ENCODE assay signal across 17 cellular contexts in genomic region chr12:79452906-79453305, GRCh38.
DNase-seq lines count a peak whose midpoint lies in the region; ATAC-seq and TF ChIP-seq lines count a peak whose summit lies in the region.
"Had no signal": no experiment of that assay in that cellular context is flagged by ENCODE, and none has a peak within 500 bp of the region (broad histone marks: within the 10 kb centered on the region; RNA-seq: fewer than 3 reads in every experiment).

No MANE protein-coding gene starts in this region.

- H2AFZ ChIP-seq in GM23338: no peak overlapping the region
- H2AFZ ChIP-seq: neural progenitor cell had no signal

- no peak overlapping the region for H3K4me3 Mint-ChIP-seq in GM23338
- no peak overlapping the region for H3K4me3 Mint-ChIP-seq in T-cell
- H3K4me3 Mint-ChIP-seq: dendritic cell treated with granulocyte-macrophage colony-stimulating factor and Interleukin-4, amounts not matched to agents 40 ng/mL and 50 ng/mL, for 4 days; neural progenitor cell had no signal

- CTCF ChIA-PET in T-cell (lab: Charles Lee): no interaction called here

- H3K27ac ChIP-seq in GM23338 (ENCODE audit: low read depth) (no peak overlapping the region), rectal smooth muscle tissue (ENCODE audit: low read depth, low read length) (peak overlapping the region; percentile 25)
- H3K27ac ChIP-seq: neural progenitor cell, upper lobe of right lung had no signal

- H3K79me2 ChIP-seq in GM23338 (replicated peaks; ENCODE audit: insufficient read depth): no peaks in the 10 kb centered on the region

- H3K27me3 Mint-ChIP-seq in GM23338 (ENCODE audit: insufficient read depth, low read depth, poor library complexity) (peaks cover 4% of the 10 kb centered on the region), T-cell (no peaks in the 10 kb centered on the region)
- H3K27me3 Mint-ChIP-seq: dendritic cell treated with granulocyte-macrophage colony-stimulating factor and Interleukin-4, amounts not matched to agents 40 ng/mL and 50 ng/mL, for 4 days had no signal

- H3K9ac ChIP-seq in rectal smooth muscle tissue (ENCODE audit: low read length): no peak overlapping the region
- H3K9ac ChIP-seq: neural progenitor cell had no signal

- no peaks in the 10 kb centered on the region for H3K9me2 ChIP-seq in GM23338 (ENCODE audit: insufficient read depth)

- H3K4me1 Mint-ChIP-seq in GM23338: peaks cover 25% of the 10 kb centered on the region
- no peaks in the 10 kb centered on the region for H3K4me1 Mint-ChIP-seq in T-cell

- H3K36me3 ChIP-seq in GM23338 (ENCODE audit: insufficient read depth) (no peaks in the 10 kb centered on the region), rectal smooth muscle tissue (ENCODE audit: control insufficient read depth, insufficient read depth, low read length) (no peaks in the 10 kb centered on the region)
- H3K36me3 ChIP-seq: HAP-1, neural progenitor cell, upper lobe of right lung had no signal

- no peaks in the 10 kb centered on the region for H3K9me3 Mint-ChIP-seq in GM23338
- no peaks in the 10 kb centered on the region for H3K9me3 Mint-ChIP-seq in T-cell
- H3K9me3 Mint-ChIP-seq: dendritic cell treated with granulocyte-macrophage colony-stimulating factor and Interleukin-4, amounts not matched to agents 40 ng/mL and 50 ng/mL, for 4 days; neural progenitor cell had no signal

- DNase-seq in GM23338 (ENCODE audit: low spot score) (peak; percentile 18), RPMI8226 (peak; percentile 81), epithelial cell of esophagus (ENCODE audit: low read depth) (peak; percentile 41), T-cell (no peak), globus pallidus (ENCODE audit: low spot score) (no peak)
- DNase-seq: activated effector memory CD4-positive, alpha-beta T cell treated with Interleukin-2 at 50 U/mL for 16 hours; DMS 273 treated with DMSO at 0.1 percent for 48 hours; NCI-H1417 treated with DMSO at 0.1 percent for 48 hours; NCI-H2227 treated with DMSO at 0.1 percent for 48 hours; stimulated activated CD4-positive, alpha-beta T cell treated with anti-CD3 and anti-CD28 coated beads, Interleukin-4, amount 100 ng/mL, for 24 hours; upper lobe of right lung had no signal

- H3K4me3 ChIP-seq in GM23338: no peak overlapping the region
- no peak overlapping the region for H3K4me3 ChIP-seq in epithelial cell of esophagus (ENCODE audit: low read length)
- H3K4me3 ChIP-seq in rectal smooth muscle tissue (ENCODE audit: low read length): no peak overlapping the region
- H3K4me3 ChIP-seq: HAP-1, neural progenitor cell, upper lobe of right lung had no signal

- no peaks in the 10 kb centered on the region; the same call in 1 of the 2 replicates for H4K20me1 ChIP-seq in GM23338 (replicated peaks; ENCODE audit: insufficient read depth)

- H3K36me3 Mint-ChIP-seq in GM23338 (ENCODE audit: low read depth): no peaks in the 10 kb centered on the region
- no peaks in the 10 kb centered on the region for H3K36me3 Mint-ChIP-seq in T-cell
- H3K36me3 Mint-ChIP-seq: neural progenitor cell had no signal

- POLR2A ChIA-PET in T-cell (lab: Charles Lee): no interaction called here

- no peak overlapping the region for H3K4me2 ChIP-seq in GM23338
- H3K4me2 ChIP-seq: neural progenitor cell had no signal

- H3K27ac Mint-ChIP-seq in GM23338: no peak overlapping the region
- no peak overlapping the region for H3K27ac Mint-ChIP-seq in T-cell
- H3K27ac Mint-ChIP-seq: dendritic cell treated with granulocyte-macrophage colony-stimulating factor and Interleukin-4, amounts not matched to agents 40 ng/mL and 50 ng/mL, for 4 days; neural progenitor cell had no signal

- 0 out of 2 replicates have a peak, but pooled peaks cover 4% of the 10 kb centered on the region for H3F3A ChIP-seq in GM23338 (replicated peaks; ENCODE audit: low read depth)

- ATAC-seq in GM23338 (peak; percentile 44), GM19452 (IDR thresholded peaks at IDR 0.05; ENCODE audit: unreplicated experiment) (no peak), HG02588 (IDR thresholded peaks at IDR 0.05; ENCODE audit: unreplicated experiment) (no peak), T-cell (replicated peaks in 1 of 4) (no peak)

- H3K27me3 ChIP-seq in GM23338 (ENCODE audit: insufficient read depth) (no peaks in the 10 kb centered on the region), rectal smooth muscle tissue (ENCODE audit: control insufficient read depth, insufficient read depth, low read length) (no peaks in the 10 kb centered on the region)
- H3K27me3 ChIP-seq: neural progenitor cell, upper lobe of right lung had no signal

- H3K4me1 ChIP-seq in GM23338 (ENCODE audit: insufficient read depth) (peaks cover 28% of the 10 kb centered on the region), rectal smooth muscle tissue (ENCODE audit: control insufficient read depth, insufficient read depth, low read length) (peaks cover 26% of the 10 kb centered on the region)
- H3K4me1 ChIP-seq: neural progenitor cell, upper lobe of right lung had no signal

- TF ChIP-seq CTCF in GM23338 (conservative IDR thresholded peaks at IDR 0.05; ENCODE audit: low read depth in 2 of 2) (no peak), epithelial cell of esophagus (IDR thresholded peaks at IDR 0.05; ENCODE audit: insufficient read depth, low read depth, low read length, missing control alignments) (no peak)

TF ChIP-seq in GM23338, 12 proteins besides CTCF, POLR2A, EP300 and RAD21:
- TF ChIP-seq, protein P1, sequence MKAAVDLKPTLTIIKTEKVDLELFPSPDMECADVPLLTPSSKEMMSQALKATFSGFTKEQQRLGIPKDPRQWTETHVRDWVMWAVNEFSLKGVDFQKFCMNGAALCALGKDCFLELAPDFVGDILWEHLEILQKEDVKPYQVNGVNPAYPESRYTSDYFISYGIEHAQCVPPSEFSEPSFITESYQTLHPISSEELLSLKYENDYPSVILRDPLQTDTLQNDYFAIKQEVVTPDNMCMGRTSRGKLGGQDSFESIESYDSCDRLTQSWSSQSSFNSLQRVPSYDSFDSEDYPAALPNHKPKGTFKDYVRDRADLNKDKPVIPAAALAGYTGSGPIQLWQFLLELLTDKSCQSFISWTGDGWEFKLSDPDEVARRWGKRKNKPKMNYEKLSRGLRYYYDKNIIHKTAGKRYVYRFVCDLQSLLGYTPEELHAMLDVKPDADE (IDR thresholded peaks at IDR 0.05): no peak
- TF ChIP-seq EZH2 (IDR thresholded peaks at IDR 0.05; ENCODE audit: low read depth, unreplicated experiment): no peak
- TF ChIP-seq NANOG (IDR thresholded peaks at IDR 0.05; ENCODE audit: borderline replicate concordance): no peak
- no peak for TF ChIP-seq CREB1 (CRISPR knock-in tag; IDR thresholded peaks at IDR 0.05; ENCODE audit: low read depth)
- TF ChIP-seq STAT1 (IDR thresholded peaks at IDR 0.05; ENCODE audit: unreplicated experiment): no peak

Comparison
In these comparisons a context has a peak if more than half of its experiments do, and no peak if none do; other contexts are left out.
1. DNase-seq: peak in GM23338 (single experiment), RPMI8226 (single experiment) and epithelial cell of esophagus (single experiment); none in T-cell (0 of 34) and globus pallidus (single experiment).